Comparison of ENCODE assay signal across 15 cellular contexts in the genomic region with DNA sequence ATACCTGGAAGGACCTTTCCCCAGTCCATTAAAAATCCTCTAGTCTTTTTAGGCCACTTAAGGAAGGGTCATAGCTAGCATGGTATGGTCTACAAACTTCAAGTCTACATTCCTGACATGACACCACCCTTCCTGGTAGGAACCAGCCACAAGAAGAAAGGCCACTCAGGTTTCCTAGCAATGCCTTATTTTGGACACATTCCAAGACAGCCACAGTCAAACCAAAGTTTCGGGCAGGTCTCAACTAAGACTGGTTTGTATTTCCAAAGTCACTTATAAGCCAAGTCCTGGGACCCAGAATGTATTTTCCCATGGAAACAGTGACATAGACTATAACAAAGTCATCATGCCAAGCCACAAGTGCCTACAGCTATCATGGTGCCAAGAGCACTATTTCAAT.
"Had no signal": no experiment of that assay in that cellular context is flagged by ENCODE, and none has a peak within 500 bp of the region (broad histone marks: within the 10 kb centered on the region; RNA-seq: fewer than 3 reads in every experiment).

No MANE protein-coding gene starts in this region.

- H3K36me3 ChIP-seq: heart left ventricle, ovary, stomach had no signal

- H3K27me3 ChIP-seq: heart left ventricle, ovary, stomach had no signal

- H3K27ac ChIP-seq: coronary artery, heart left ventricle, ovary had no signal

- H3K9me3 ChIP-seq: ovary, stomach had no signal

- DNase-seq: effector CD4-positive, alpha-beta T cell; endodermal cell; heart left ventricle; hippocampal formation; kidney glomerular epithelial cell; natural killer cell; ovary; right cardiac atrium; small intestine; stimulated activated CD4-positive, alpha-beta T cell treated with anti-CD3 and anti-CD28 coated beads, Interleukin-12 subunit alpha, Interleukin-12 subunit beta, amount 100 ng/mL, for 4 hours; stimulated activated naive CD4-positive, alpha-beta T cell; stomach; substantia nigra; trophoblast cell had no signal

- H3K4me3 ChIP-seq: coronary artery, heart left ventricle, ovary, stomach had no signal

- ATAC-seq: heart left ventricle, natural killer cell, right cardiac atrium had no signal
